Comparison of ENCODE assay signal across 34 cellular contexts in the genomic region with DNA sequence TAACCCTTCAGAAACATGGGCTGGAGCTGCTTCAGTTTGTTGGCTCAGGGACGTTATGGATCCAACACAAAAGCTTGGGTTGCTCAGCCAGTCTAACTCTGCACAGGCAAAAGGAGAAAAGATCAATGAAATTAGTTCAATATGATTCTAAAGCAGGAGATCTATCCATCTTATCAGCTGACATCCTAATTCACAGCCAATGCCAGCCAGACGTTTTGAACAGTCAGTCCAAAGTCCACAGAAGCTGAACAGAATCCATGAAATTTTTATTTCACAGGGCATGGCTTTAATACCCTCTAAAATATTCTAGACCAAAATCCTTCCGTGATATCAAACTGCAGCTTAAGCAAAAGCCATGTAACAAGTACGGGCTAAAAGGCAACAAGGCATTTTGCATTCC.
"Had no signal": no experiment of that assay in that cellular context is flagged by ENCODE, and none has a peak within 500 bp of the region (broad histone marks: within the 10 kb centered on the region; RNA-seq: fewer than 3 reads in every experiment).

No MANE protein-coding gene starts in this region.

- H3K4me2 ChIP-seq: KMS-11 had no signal

- DNase-seq: activated CD4-positive, alpha-beta T cell treated with anti-CD3 and anti-CD28 coated beads for 1 hour; activated CD4-positive, alpha-beta T cell treated with anti-CD3 and anti-CD28 coated beads, Interleukin-2, amount 10 ng/mL, durations not matched to agents 24 days and 14 days; activated CD4-positive, alpha-beta T cell treated with anti-CD3 and anti-CD28 coated beads, Interleukin-2, amount 50 U/mL, for 4 hours; activated CD4-positive, CD25-positive, alpha-beta regulatory T cell; activated CD8-positive, alpha-beta T cell treated with anti-CD3 and anti-CD28 coated beads for 36 hours; activated gamma-delta T cell; activated naive CD4-positive, alpha-beta T cell treated with Interleukin-2 at 50 U/mL for 16 hours; activated T-cell treated with anti-CD3 and anti-CD28 coated beads, Interleukin-2, amount 50 U/mL, for 1 hour; activated T-cell treated with anti-CD3 and anti-CD28 coated beads, Interleukin-2, amount 50 U/mL, for 72 hours; adrenal gland; caudate nucleus; MM.1S; MV-4-11; NCI-H1092; NCI-H1436 treated with DMSO at 0.1 percent for 48 hours; NCI-H1694 treated with DMSO at 0.1 percent for 48 hours; NCI-H2029; NCI-H345; NCI-H510A; NCI-H526; NCI-H748 treated with DMSO at 0.1 percent for 48 hours; NK-92 treated with Interleukin-12 subunit alpha and Interleukin-12 subunit beta, amount 100 ng/mL, for 24 hours; PC-3; Peyer's patch; T1000; WERI-Rb-1 had no signal

- H3K9me3 Mint-ChIP-seq: activated CD4-positive, alpha-beta T cell treated with anti-CD3 and anti-CD28 coated beads, Interleukin-2, amount 10 ng/mL, durations not matched to agents 24 days and 14 days; activated T-helper 2 cell treated with anti-CD3 and anti-CD28 coated beads, Interferon-gamma antibody, Interleukin-2, Interleukin-4, amounts not matched to agents 10 μg/mL and 5 μg/mL and 100 μg/mL, durations not matched to agents 14 hours and 24 hours and 36 hours had no signal

- H3K27me3 ChIP-seq: adrenal gland, Peyer's patch had no signal

- H3K4me3 ChIP-seq: adrenal gland, Peyer's patch had no signal

- ATAC-seq: activated CD8-positive, alpha-beta T cell treated with anti-CD3 and anti-CD28 coated beads for 36 hours; activated naive CD4-positive, alpha-beta T cell treated with anti-CD3 and anti-CD28 coated beads, Interleukin-2, amount 50 U/mL, for 72 hours; activated T-cell treated with anti-CD3 and anti-CD28 coated beads, Interleukin-2, amount 50 U/mL, for 72 hours; PC-3; Right ventricle myocardium inferior had no signal

- H3K27me3 Mint-ChIP-seq: activated CD4-positive, alpha-beta T cell treated with anti-CD3 and anti-CD28 coated beads, Interleukin-2, amount 10 ng/mL, durations not matched to agents 24 days and 14 days; activated CD8-positive, alpha-beta T cell treated with anti-CD3 and anti-CD28 coated beads for 36 hours; brain had no signal

- H3K9me3 ChIP-seq: adrenal gland, Peyer's patch had no signal

- H3K36me3 ChIP-seq: WERI-Rb-1 had no signal

- H3K27ac ChIP-seq: adrenal gland, KMS-11, Peyer's patch, RWPE1, WERI-Rb-1 had no signal

- FAIRE-seq: astrocyte, bronchial epithelial cell had no signal

- H3K27ac Mint-ChIP-seq: activated CD4-positive, alpha-beta T cell treated with anti-CD3 and anti-CD28 coated beads, Interleukin-2, amount 10 ng/mL, durations not matched to agents 24 days and 14 days; activated CD8-positive, alpha-beta T cell treated with anti-CD3 and anti-CD28 coated beads for 36 hours; activated naive CD4-positive, alpha-beta T cell treated with anti-CD3 and anti-CD28 coated beads, Interleukin-2, amount 50 U/mL, for 72 hours; activated T-cell treated with anti-CD3 and anti-CD28 coated beads, Interleukin-2, amount 50 U/mL, for 72 hours; activated T-helper 2 cell treated with anti-CD3 and anti-CD28 coated beads, Interferon-gamma antibody, Interleukin-2, Interleukin-4, amounts not matched to agents 10 μg/mL and 5 μg/mL and 100 μg/mL, durations not matched to agents 14 hours and 24 hours and 36 hours had no signal

- H3K9ac ChIP-seq: KMS-11 had no signal

- H3K4me3 Mint-ChIP-seq: activated CD4-positive, alpha-beta T cell treated with anti-CD3 and anti-CD28 coated beads, Interleukin-2, amount 10 ng/mL, durations not matched to agents 24 days and 14 days; activated CD8-positive, alpha-beta T cell treated with anti-CD3 and anti-CD28 coated beads for 36 hours; activated T-cell treated with anti-CD3 and anti-CD28 coated beads, Interleukin-2, amount 50 U/mL, for 72 hours; brain had no signal
